Comparison of ENCODE assay signal across 19 cellular contexts in the genomic region with DNA sequence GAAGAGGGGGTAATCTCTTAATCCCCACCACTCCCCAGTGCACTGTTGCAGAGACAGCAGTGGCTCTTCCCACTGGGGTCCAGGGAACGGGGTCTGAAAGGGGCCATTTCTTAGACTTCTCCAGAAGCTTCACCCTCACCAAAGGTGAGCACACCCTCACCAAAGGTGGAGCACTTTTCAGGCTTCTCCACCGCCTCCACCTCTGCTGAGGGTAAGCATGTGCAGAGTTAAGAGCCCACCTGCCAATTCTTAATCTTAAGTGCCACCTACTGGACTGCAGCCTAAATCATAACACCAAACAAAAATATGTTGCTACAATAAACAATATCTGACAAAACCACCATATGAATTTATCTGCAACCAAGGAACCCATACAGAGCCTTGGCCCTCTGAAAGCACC. TPM values are rescaled to one million over a fixed set of nuclear protein-coding genes. Genes with fewer than 3 reads are reported as not detected.
A peak's percentile ranks its signal among the peaks of the same experiment; 100 is the strongest.
DNase-seq lines count a peak whose midpoint lies in the region; ATAC-seq and TF ChIP-seq lines count a peak whose summit lies in the region.
"Had no signal": no experiment of that assay in that cellular context is flagged by ENCODE, and none has a peak within 500 bp of the region (broad histone marks: within the 10 kb centered on the region; RNA-seq: fewer than 3 reads in every experiment).

No MANE protein-coding gene starts in this region.

- no peak for TF ChIP-seq POLR2A in vagina (IDR thresholded peaks at IDR 0.05)

- 97% methylated on average over 2 of the region's 2 CpGs for WGBS in right cardiac atrium

- no peak for TF ChIP-seq CTCF in right atrium auricular region (IDR thresholded peaks at IDR 0.05)
- peak; percentile 28 for TF ChIP-seq CTCF in Loucy (conservative IDR thresholded peaks at IDR 0.05; ENCODE audit: low read length)
- TF ChIP-seq CTCF in WTC11 (IDR thresholded peaks at IDR 0.05) = no peak
- TF ChIP-seq CTCF in vagina (IDR thresholded peaks at IDR 0.05) = no peak

- H2AFZ ChIP-seq in Loucy (ENCODE audit: low read length) = no peak overlapping the region

- no peak overlapping the region for H3K4me3 Mint-ChIP-seq in WTC11
- H3K4me3 Mint-ChIP-seq: HFFc6 had no signal

- ATAC-seq in right cardiac atrium (peak; percentile 19 to 21), WTC11 (peak; percentile 54)
- ATAC-seq: PC-3 had no signal

- H3K27ac Mint-ChIP-seq in WTC11 = no peak overlapping the region
- H3K27ac Mint-ChIP-seq: HFFc6 had no signal

- H3K4me1 Mint-ChIP-seq in WTC11 = peaks cover 29% of the 10 kb centered on the region

- H3K4me3 ChIP-seq in right cardiac atrium (ENCODE audit: low read length) = no peak overlapping the region
- H3K4me3 ChIP-seq in right atrium auricular region = no peak overlapping the region
- no peak overlapping the region for H3K4me3 ChIP-seq in Loucy (ENCODE audit: low read length, poor library complexity, severe bottlenecking)
- no peak overlapping the region for H3K4me3 ChIP-seq in vagina
- H3K4me3 ChIP-seq: SK-N-MC had no signal

- no peaks in the 10 kb centered on the region for H3K27me3 ChIP-seq in right cardiac atrium (ENCODE audit: control insufficient read depth, insufficient read depth)
- no peaks in the 10 kb centered on the region for H3K27me3 ChIP-seq in right atrium auricular region
- H3K27me3 ChIP-seq in Loucy (ENCODE audit: insufficient read depth, low read length, poor library complexity, severe bottlenecking) = no peaks in the 10 kb centered on the region
- H3K27me3 ChIP-seq in vagina = no peaks in the 10 kb centered on the region

- peaks cover 14% of the 10 kb centered on the region for H3K9me3 Mint-ChIP-seq in WTC11
- H3K9me3 Mint-ChIP-seq: HFFc6 had no signal

- H3K27me3 Mint-ChIP-seq in WTC11 (ENCODE audit: low read depth) = no peaks in the 10 kb centered on the region

- no peaks in the 10 kb centered on the region for H3K36me3 ChIP-seq in right atrium auricular region
- H3K36me3 ChIP-seq in Loucy (ENCODE audit: insufficient read depth, low read length) = no peaks in the 10 kb centered on the region
- H3K36me3 ChIP-seq in vagina = no peaks in the 10 kb centered on the region

- no peaks in the 10 kb centered on the region for H3K9me2 ChIP-seq in Loucy (replicated peaks; ENCODE audit: low read depth, low read length)

- H3K9me3 ChIP-seq in right cardiac atrium (ENCODE audit: control insufficient read depth, low read length) = no peaks in the 10 kb centered on the region
- peaks cover 0 to 11% of the 10 kb centered on the region in 2 donors for H3K9me3 ChIP-seq in right atrium auricular region
- H3K9me3 ChIP-seq in Loucy (ENCODE audit: insufficient read depth, low read depth, low read length) = peaks cover 6% of the 10 kb centered on the region; the same call in 1 of the 2 replicates
- no peaks in the 10 kb centered on the region for H3K9me3 ChIP-seq in vagina

- H3F3A ChIP-seq in Loucy (ENCODE audit: low read depth) = no peaks in the 10 kb centered on the region

- no peak overlapping the region for H3K9ac ChIP-seq in Loucy (ENCODE audit: low read depth, low read length, poor library complexity, severe bottlenecking)

- DNase-seq in right cardiac atrium (no peak), right atrium auricular region (ENCODE audit: low spot score) (no peak), WTC11 (ENCODE audit: low spot score) (no peak), NCI-H2081 treated with DMSO at 0.1 percent for 48 hours (lab: John Stamatoyannopoulos, UW) (no peak), anterior cingulate cortex (lab: John Stamatoyannopoulos, UW) (no peak), vagina (ENCODE audit: extremely low spot score in 2 of 2) (no peak)
- DNase-seq: Caco-2; HFFc6; KG1; NCI-H1092; NCI-H146; NCI-H2081; NCI-H345; NCI-H526; NK-92 treated with Interleukin-12 subunit alpha and Interleukin-12 subunit beta, amount 100 ng/mL, for 24 hours; PC-3; T-helper 1 cell had no signal

- POLR2A ChIA-PET in WTC11 (lab: Charles Lee) = no interaction called here

- H3K4me1 ChIP-seq in right cardiac atrium (ENCODE audit: control insufficient read depth, insufficient read depth, low read length) = peaks cover 8% of the 10 kb centered on the region
- H3K4me1 ChIP-seq in right atrium auricular region = peaks cover 0 to 24% of the 10 kb centered on the region in 2 donors
- no peaks in the 10 kb centered on the region for H3K4me1 ChIP-seq in Loucy (ENCODE audit: insufficient read depth, low read length, poor library complexity, severe bottlenecking)
- no peaks in the 10 kb centered on the region for H3K4me1 ChIP-seq in vagina

- CTCF ChIA-PET in WTC11 (lab: Charles Lee) = no interaction called here

- H3K36me3 Mint-ChIP-seq in WTC11 = peaks cover 7% of the 10 kb centered on the region; the same call in 1 of the 2 replicates

- H3K79me2 ChIP-seq in Loucy (ENCODE audit: insufficient read depth, low read length) = peaks cover 72% of the 10 kb centered on the region

- intact Hi-C loops in right cardiac atrium (cut with DNase I) = no loop called here
- intact Hi-C loops in vagina (cut with DNase I) = no loop called here

- no peaks in the 10 kb centered on the region for H4K20me1 ChIP-seq in Loucy (ENCODE audit: insufficient read depth, low read length, poor library complexity, severe bottlenecking)

- H3K4me2 ChIP-seq in Loucy (ENCODE audit: low read depth, low read length, poor library complexity, severe bottlenecking) = no peak overlapping the region

- H3K27ac ChIP-seq in right cardiac atrium (ENCODE audit: low read length) (no peak overlapping the region), right atrium auricular region (no peak overlapping the region), vagina (no peak overlapping the region)
- H3K27ac ChIP-seq: SK-N-MC had no signal

TF ChIP-seq in WTC11, 78 proteins besides CTCF, POLR2A, EP300 and RAD21 (continues in another document):
- TF ChIP-seq ZNF423 (CRISPR knock-in tag; IDR thresholded peaks at IDR 0.05) = no peak
- TF ChIP-seq NR3C1 (CRISPR knock-in tag; conservative IDR thresholded peaks at IDR 0.05; ENCODE audit: low read depth) = no peak
- TF ChIP-seq, protein P1, sequence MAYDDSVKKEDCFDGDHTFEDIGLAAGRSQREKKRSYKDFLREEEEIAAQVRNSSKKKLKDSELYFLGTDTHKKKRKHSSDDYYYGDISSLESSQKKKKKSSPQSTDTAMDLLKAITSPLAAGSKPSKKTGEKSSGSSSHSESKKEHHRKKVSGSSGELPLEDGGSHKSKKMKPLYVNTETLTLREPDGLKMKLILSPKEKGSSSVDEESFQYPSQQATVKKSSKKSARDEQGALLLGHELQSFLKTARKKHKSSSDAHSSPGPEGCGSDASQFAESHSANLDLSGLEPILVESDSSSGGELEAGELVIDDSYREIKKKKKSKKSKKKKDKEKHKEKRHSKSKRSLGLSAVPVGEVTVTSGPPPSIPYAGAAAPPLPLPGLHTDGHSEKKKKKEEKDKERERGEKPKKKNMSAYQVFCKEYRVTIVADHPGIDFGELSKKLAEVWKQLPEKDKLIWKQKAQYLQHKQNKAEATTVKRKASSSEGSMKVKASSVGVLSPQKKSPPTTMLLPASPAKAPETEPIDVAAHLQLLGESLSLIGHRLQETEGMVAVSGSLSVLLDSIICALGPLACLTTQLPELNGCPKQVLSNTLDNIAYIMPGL (CRISPR knock-in tag; IDR thresholded peaks at IDR 0.05) = no peak
- TF ChIP-seq, protein P2, sequence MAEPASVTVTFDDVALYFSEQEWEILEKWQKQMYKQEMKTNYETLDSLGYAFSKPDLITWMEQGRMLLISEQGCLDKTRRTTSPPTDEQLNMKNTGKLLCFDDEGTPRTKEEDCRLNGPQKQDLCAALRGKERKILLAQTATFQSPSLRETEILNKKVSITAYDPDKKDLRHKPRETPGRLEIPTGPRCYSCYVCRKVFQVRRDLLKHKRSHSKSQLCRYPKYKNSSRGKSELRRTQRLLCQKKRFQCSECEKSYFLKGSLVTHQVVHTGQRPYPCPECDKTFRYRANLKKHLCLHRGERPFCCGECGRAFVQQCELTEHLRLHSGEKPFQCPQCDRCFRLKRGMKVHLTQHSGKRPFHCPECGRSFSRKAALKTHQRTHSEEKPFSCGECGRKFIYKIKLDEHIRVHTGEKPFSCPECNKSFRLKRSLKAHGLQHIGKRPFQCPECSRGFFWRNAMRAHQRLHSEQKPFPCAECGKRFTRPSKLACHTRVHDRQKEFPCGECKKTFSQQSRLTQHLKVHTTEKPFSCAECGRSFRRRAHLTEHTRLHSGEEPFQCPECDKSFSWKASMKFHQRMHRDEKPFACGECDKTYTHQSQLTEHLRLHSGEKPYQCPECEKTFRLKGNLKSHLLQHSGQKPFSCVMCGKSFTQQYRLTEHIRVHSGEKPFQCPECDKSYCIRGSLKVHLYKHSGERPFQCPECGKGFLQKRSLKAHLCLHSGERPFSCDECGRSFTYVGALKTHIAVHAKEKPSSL (CRISPR knock-in tag; conservative IDR thresholded peaks at IDR 0.05) = no peak
- no peak for TF ChIP-seq ATF1 (CRISPR knock-in tag; IDR thresholded peaks at IDR 0.05)
- TF ChIP-seq RELA (CRISPR knock-in tag; IDR thresholded peaks at IDR 0.05; ENCODE audit: borderline replicate concordance) = no peak
- TF ChIP-seq, protein P3, sequence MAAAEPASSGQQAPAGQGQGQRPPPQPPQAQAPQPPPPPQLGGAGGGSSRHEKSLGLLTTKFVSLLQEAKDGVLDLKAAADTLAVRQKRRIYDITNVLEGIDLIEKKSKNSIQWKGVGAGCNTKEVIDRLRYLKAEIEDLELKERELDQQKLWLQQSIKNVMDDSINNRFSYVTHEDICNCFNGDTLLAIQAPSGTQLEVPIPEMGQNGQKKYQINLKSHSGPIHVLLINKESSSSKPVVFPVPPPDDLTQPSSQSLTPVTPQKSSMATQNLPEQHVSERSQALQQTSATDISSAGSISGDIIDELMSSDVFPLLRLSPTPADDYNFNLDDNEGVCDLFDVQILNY (CRISPR knock-in tag; IDR thresholded peaks at IDR 0.05) = no peak
- TF ChIP-seq, protein P4, sequence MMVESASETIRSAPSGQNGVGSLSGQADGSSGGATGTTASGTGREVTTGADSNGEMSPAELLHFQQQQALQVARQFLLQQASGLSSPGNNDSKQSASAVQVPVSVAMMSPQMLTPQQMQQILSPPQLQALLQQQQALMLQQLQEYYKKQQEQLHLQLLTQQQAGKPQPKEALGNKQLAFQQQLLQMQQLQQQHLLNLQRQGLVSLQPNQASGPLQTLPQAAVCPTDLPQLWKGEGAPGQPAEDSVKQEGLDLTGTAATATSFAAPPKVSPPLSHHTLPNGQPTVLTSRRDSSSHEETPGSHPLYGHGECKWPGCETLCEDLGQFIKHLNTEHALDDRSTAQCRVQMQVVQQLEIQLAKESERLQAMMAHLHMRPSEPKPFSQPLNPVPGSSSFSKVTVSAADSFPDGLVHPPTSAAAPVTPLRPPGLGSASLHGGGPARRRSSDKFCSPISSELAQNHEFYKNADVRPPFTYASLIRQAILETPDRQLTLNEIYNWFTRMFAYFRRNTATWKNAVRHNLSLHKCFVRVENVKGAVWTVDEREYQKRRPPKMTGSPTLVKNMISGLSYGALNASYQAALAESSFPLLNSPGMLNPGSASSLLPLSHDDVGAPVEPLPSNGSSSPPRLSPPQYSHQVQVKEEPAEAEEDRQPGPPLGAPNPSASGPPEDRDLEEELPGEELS (CRISPR knock-in tag; IDR thresholded peaks at IDR 0.05) = no peak
- no peak for TF ChIP-seq NR2C2 (CRISPR knock-in tag; IDR thresholded peaks at IDR 0.05)
- no peak for TF ChIP-seq JAZF1 (CRISPR knock-in tag; IDR thresholded peaks at IDR 0.05)

RNA-seq across cellular contexts. Expression of a gene that starts 27.0 kb away (rescaled TPM):
- total RNA-seq in right cardiac atrium (10 to 100 TPM; 41.9 to 50.8 (median 47.9) TPM), right atrium auricular region (10 to 100 TPM; 36.1 to 46.9 TPM), WTC11 (2021) (27.5 to 30.0 TPM (median 29.3 TPM) in 3 replicates), vagina (67.3 TPM)
- polyA plus RNA-seq in right cardiac atrium = 11.4 TPM
